ENCODE assay signal across 21 cellular contexts in the genomic region with DNA sequence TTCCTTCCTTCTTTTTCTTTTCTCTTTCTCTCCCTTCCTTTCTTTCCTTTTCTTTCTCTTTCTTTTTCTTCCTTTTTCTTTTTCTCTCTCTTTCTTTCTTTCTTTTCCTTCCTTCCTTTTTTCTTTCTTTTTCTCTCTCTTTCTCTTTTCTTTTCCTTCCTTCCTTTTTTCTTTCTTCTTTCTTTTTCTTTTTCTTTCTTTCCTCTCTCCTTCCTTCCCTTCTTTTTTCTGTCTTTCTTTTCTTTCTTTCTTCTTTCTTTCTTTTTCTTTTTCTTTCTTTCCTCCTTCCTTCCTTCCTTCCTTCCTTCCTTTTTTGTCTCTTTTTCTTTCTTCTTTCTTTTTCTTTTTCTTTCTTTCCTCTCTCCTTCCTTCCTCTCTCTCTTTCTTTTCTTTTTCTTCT.
"Had no signal": no experiment of that assay in that cellular context is flagged by ENCODE, and none has a peak within 500 bp of the region (broad histone marks: within the 10 kb centered on the region; RNA-seq: fewer than 3 reads in every experiment).

No MANE protein-coding gene starts in this region.

- H3K9me3 ChIP-seq: ovary, right atrium auricular region, right lobe of liver, vagina had no signal

- H3K4me3 ChIP-seq: hepatocyte, left ventricle myocardium inferior, ovary, right atrium auricular region, right lobe of liver, smooth muscle cell, tibial nerve, vagina had no signal

- H3K4me1 ChIP-seq: left ventricle myocardium inferior, right atrium auricular region, right lobe of liver, vagina had no signal

- ATAC-seq: naive thymus-derived CD8-positive, alpha-beta T cell; right lobe of liver; stimulated activated memory B cell treated with anti-CD40 and anti-IgM and Interleukin-4, amounts not matched to agents 10 μg/mL and 1 μg/mL and 100 μg/mL, for 72 hours; stimulated activated naive CD8-positive, alpha-beta T cell treated with anti-CD3 and anti-CD28 coated beads, Interleukin-15, amount 100 ng/mL, for 72 hours had no signal

- H3K4me1 Mint-ChIP-seq: memory B cell; naive thymus-derived CD8-positive, alpha-beta T cell; stimulated activated memory B cell treated with anti-CD40 and anti-IgM and Interleukin-4, amounts not matched to agents 10 μg/mL and 1 μg/mL and 100 μg/mL, for 72 hours; stimulated activated naive CD8-positive, alpha-beta T cell treated with anti-CD3 and anti-CD28 coated beads, Interleukin-15, amount 100 ng/mL, for 72 hours had no signal

- H3K36me3 ChIP-seq: left ventricle myocardium inferior, ovary, right atrium auricular region, right lobe of liver, tibial nerve, vagina had no signal

- H3K27ac ChIP-seq: hepatocyte, left ventricle myocardium inferior, ovary, right atrium auricular region, right lobe of liver, tibial nerve, vagina had no signal

- H3K27me3 Mint-ChIP-seq: memory B cell; naive thymus-derived CD8-positive, alpha-beta T cell; progenitor cell of endocrine pancreas; stimulated activated memory B cell treated with anti-CD40 and anti-IgM and Interleukin-4, amounts not matched to agents 10 μg/mL and 1 μg/mL and 100 μg/mL, for 72 hours; stimulated activated naive CD8-positive, alpha-beta T cell treated with anti-CD3 and anti-CD28 coated beads, Interleukin-15, amount 100 ng/mL, for 72 hours; type B pancreatic cell had no signal

- H3K4me3 Mint-ChIP-seq: memory B cell; naive thymus-derived CD8-positive, alpha-beta T cell; stimulated activated memory B cell treated with anti-CD40 and anti-IgM and Interleukin-4, amounts not matched to agents 10 μg/mL and 1 μg/mL and 100 μg/mL, for 72 hours; stimulated activated naive CD8-positive, alpha-beta T cell treated with anti-CD3 and anti-CD28 coated beads, Interleukin-15, amount 100 ng/mL, for 72 hours; type B pancreatic cell had no signal

- H3K36me3 Mint-ChIP-seq: memory B cell; stimulated activated memory B cell treated with anti-CD40 and anti-IgM and Interleukin-4, amounts not matched to agents 10 μg/mL and 1 μg/mL and 100 μg/mL, for 72 hours; type B pancreatic cell had no signal

- H3K27me3 ChIP-seq: hepatocyte, ovary, right atrium auricular region, right lobe of liver, tibial nerve, vagina had no signal

- DNase-seq: islet precursor cell; left ventricle myocardium inferior; naive thymus-derived CD8-positive, alpha-beta T cell; ovary; right lobe of liver; stimulated activated CD4-positive, alpha-beta T cell treated with anti-CD3 and anti-CD28 coated beads, Interleukin-1b, Interleukin-23, amount 100 ng/mL, for 48 hours; stimulated activated CD4-positive, alpha-beta T cell treated with anti-CD3 and anti-CD28 coated beads, Interleukin-2, amount 100 ng/mL, for 48 hours; stimulated activated CD4-positive, alpha-beta T cell treated with anti-CD3 and anti-CD28 coated beads, Interleukin-4, amount 100 ng/mL, for 4 hours; stimulated activated CD8-positive, alpha-beta memory T cell treated with anti-CD3 and anti-CD28 coated beads, Interleukin-4, amount 100 ng/mL, for 48 hours; stimulated activated naive CD4-positive, alpha-beta T cell treated with Interleukin-2 at 50 U/mL for 16 hours; stimulated activated naive CD8-positive, alpha-beta T cell treated with anti-CD3 and anti-CD28 coated beads, Interleukin-15, amount 100 ng/mL, for 72 hours; substantia nigra had no signal

- H3K27ac Mint-ChIP-seq: memory B cell; naive thymus-derived CD8-positive, alpha-beta T cell; progenitor cell of endocrine pancreas; stimulated activated memory B cell treated with anti-CD40 and anti-IgM and Interleukin-4, amounts not matched to agents 10 μg/mL and 1 μg/mL and 100 μg/mL, for 72 hours; stimulated activated naive CD8-positive, alpha-beta T cell treated with anti-CD3 and anti-CD28 coated beads, Interleukin-15, amount 100 ng/mL, for 72 hours; type B pancreatic cell had no signal
